In genomic region chr15:84685304-84685703, GRCh38 we compare ENCODE assay signal across 9 cellular contexts. TPM values are rescaled to one million over a fixed set of nuclear protein-coding genes. Genes with fewer than 3 reads are reported as not detected.
DNase-seq lines count a peak whose midpoint lies in the region; ATAC-seq and TF ChIP-seq lines count a peak whose summit lies in the region.
"Had no signal": no experiment of that assay in that cellular context is flagged by ENCODE, and none has a peak within 500 bp of the region (broad histone marks: within the 10 kb centered on the region; RNA-seq: fewer than 3 reads in every experiment).

No MANE protein-coding gene starts in this region.

- POLR2A ChIA-PET in HEK293T (lab: Yijun Ruan, JAX): interaction anchor here (1.1 kb wide), 1 partner anchor 31 kb away, joined by 8 read pairs; the partner anchor contains the start of gene SEC11A

- H3K4me3 Mint-ChIP-seq in T-helper 17 cell (no peak overlapping the region), endothelial cell (ENCODE audit: unreplicated experiment) (no peak overlapping the region)

- TF ChIP-seq CTCF in 22Rv1 (IDR thresholded peaks at IDR 0.05) (no peak), endothelial cell (IDR thresholded peaks at IDR 0.05; ENCODE audit: unreplicated experiment) (no peak)

- intact Hi-C loops in Right ventricle myocardium superior (cut with DNase I): no loop called here

- H3K27ac Mint-ChIP-seq in T-helper 17 cell (peak overlapping the region; percentile 19), endothelial cell (ENCODE audit: unreplicated experiment) (no peak overlapping the region)

- peak overlapping the region; percentile 25; the same call in 1 of the 2 replicates for H3K27ac ChIP-seq in 22Rv1

- no peaks in the 10 kb centered on the region for H3K9me3 Mint-ChIP-seq in endothelial cell (ENCODE audit: unreplicated experiment)

- H3K36me3 Mint-ChIP-seq in T-helper 17 cell (ENCODE audit: low read depth) (peaks cover 6% of the 10 kb centered on the region), endothelial cell (ENCODE audit: low read depth, unreplicated experiment) (peaks cover 12% of the 10 kb centered on the region)

- no peak for ATAC-seq in T-helper 17 cell
- peak; percentile 80 for ATAC-seq in Right ventricle myocardium superior (ENCODE audit: poor library complexity)
- no peak for ATAC-seq in HG03457 (IDR thresholded peaks at IDR 0.05; ENCODE audit: unreplicated experiment)

- CTCF ChIA-PET in HEK293T (lab: Yijun Ruan, JAX): no interaction called here

- no peaks in the 10 kb centered on the region for H3K9me3 ChIP-seq in T-helper 17 cell (ENCODE audit: control insufficient read depth, low read length, poor library complexity, severe bottlenecking)

- H3K27me3 Mint-ChIP-seq in T-helper 17 cell: no peaks in the 10 kb centered on the region
- no peaks in the 10 kb centered on the region for H3K27me3 Mint-ChIP-seq in endothelial cell (ENCODE audit: unreplicated experiment)

- peaks cover 14% of the 10 kb centered on the region for H3K4me1 Mint-ChIP-seq in T-helper 17 cell
- peaks cover 10% of the 10 kb centered on the region for H3K4me1 Mint-ChIP-seq in endothelial cell (ENCODE audit: unreplicated experiment)

- DNase-seq in HEK293T (ENCODE audit: extremely low spot score): no peak
- no peak for DNase-seq in T-helper 17 cell
- peak; percentile 74 for DNase-seq in Right ventricle myocardium superior
- no peak for DNase-seq in endothelial cell (ENCODE audit: low spot score)
- DNase-seq in middle frontal gyrus (ENCODE audit: extremely low spot score, low spot score): no peak
- no peak for DNase-seq in NCI-H748 (lab: John Stamatoyannopoulos, UW; ENCODE audit: unreplicated experiment)
- DNase-seq: retina had no signal

TF ChIP-seq in HEK293T, 16 proteins besides CTCF, POLR2A, EP300 and RAD21:
- no peak for TF ChIP-seq TARDBP (IDR thresholded peaks at IDR 0.05)
- TF ChIP-seq ZNF384 (IDR thresholded peaks at IDR 0.05): peak; percentile 74

RNA-seq across cellular contexts. Expression of gene NMB, which starts 27.3 kb away (rescaled TPM):
- total RNA-seq in T-helper 17 cell (1 to 10 TPM; 2.0 to 3.3 TPM), Right ventricle myocardium superior (1.9 TPM), endothelial cell (ENCODE audit: unreplicated experiment) (14.3 TPM)

RNA-seq across cellular contexts. Expression of gene SEC11A, which starts 30.6 kb away (rescaled TPM):
- total RNA-seq in T-helper 17 cell (10 to 100 TPM; 53.1 to 67.7 TPM), Right ventricle myocardium superior (82.5 TPM), endothelial cell (ENCODE audit: unreplicated experiment) (204 TPM)

RNA-seq across cellular contexts. Expression of gene WDR73, which starts 31.2 kb away (rescaled TPM):
- 10 to 100 TPM; 26.0 to 29.8 TPM for total RNA-seq in T-helper 17 cell
- 13.7 TPM for total RNA-seq in Right ventricle myocardium superior
- 29.5 TPM for total RNA-seq in endothelial cell (ENCODE audit: unreplicated experiment)
